In the genomic region with DNA sequence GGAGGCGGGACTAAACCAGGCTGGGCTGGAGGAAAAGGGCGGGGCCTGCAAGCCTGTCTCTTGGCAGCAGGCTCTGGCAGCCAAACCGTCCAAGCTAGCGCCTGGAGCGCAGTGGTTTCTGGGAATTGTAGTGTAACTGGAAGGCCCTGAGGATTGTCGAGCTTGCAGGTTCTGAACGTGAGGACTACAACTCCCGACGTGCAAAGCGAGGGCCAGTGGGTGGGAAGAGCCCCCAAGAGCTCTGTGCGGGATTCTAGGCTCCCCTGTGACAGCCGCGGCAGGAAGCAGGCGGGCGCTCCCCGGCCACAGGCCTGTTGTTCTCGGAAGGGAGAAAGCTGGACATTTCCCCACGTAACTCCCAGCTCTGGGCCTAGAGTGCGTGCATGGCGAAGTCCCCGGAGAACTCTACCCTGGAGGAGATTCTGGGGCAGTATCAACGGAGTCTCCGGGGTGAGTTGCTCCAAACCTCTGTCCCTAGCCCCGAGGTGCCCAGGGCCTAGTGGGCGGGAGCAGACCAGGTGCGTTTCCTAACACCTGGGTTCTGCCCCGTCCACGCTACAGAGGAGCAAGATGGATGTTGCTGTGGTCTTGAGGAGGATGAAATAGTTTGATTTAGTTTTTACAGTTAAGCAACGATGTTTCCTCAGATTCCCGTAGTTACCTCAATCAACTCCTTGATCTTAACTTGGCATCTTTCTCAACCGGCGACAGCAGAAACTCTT, we compare ENCODE assay signal across 8 cellular contexts. TPM values are rescaled to one million over a fixed set of nuclear protein-coding genes. Genes with fewer than 3 reads are reported as not detected.
DNase-seq lines count a peak whose midpoint lies in the region; ATAC-seq and TF ChIP-seq lines count a peak whose summit lies in the region.

SDCCAG8 (plus strand) TSS at position 251 of the 722 bp plus-strand sequence; CDS start at position 384, 133 bp downstream.

- peak within 1 kb of the TSS; percentile 81 for H2AFZ ChIP-seq in fibroblast of lung (ENCODE audit: low read length)

- no peaks in the 10 kb centered on the region for H3K27me3 ChIP-seq in fibroblast of lung (ENCODE audit: control insufficient read depth, insufficient read depth, low read length)
- H3K27me3 ChIP-seq in naive thymus-derived CD4-positive, alpha-beta T cell (ENCODE audit: control insufficient read depth in 2 of 2, insufficient read depth in 2 of 2, low read length in 2 of 2): no peaks in the 10 kb centered on the region

- POLR2A ChIA-PET in RWPE1 (lab: Yijun Ruan, JAX; ENCODE audit: low non-redundant PET): no interaction called here
- POLR2A ChIA-PET in naive thymus-derived CD4-positive, alpha-beta T cell (lab: Charles Lee): interaction anchor here (0.5 to 2.4 kb wide), 21 partner anchors 8 to 1737 kb away, joined by 3 to 11 read pairs (median 4); partner anchors contain the start of genes ADSS2, CATSPERE and FH

- peak within 1 kb of the TSS; percentile 84 for H3K9ac ChIP-seq in fibroblast of lung (ENCODE audit: insufficient read depth, low read length)

- H3K4me3 Mint-ChIP-seq in activated T-helper 17 cell treated with anti-CD3 and anti-CD28 coated beads, Interleukin-2, amount 50 U/mL, for 72 hours: peak within 1 kb of the TSS; percentile 99
- H3K4me3 Mint-ChIP-seq in naive thymus-derived CD4-positive, alpha-beta T cell: peak within 1 kb of the TSS; percentile 97 to 100 (median 100)
- H3K4me3 Mint-ChIP-seq in stimulated activated naive B cell treated with anti-CD40 and anti-IgM and Interleukin-4, amounts not matched to agents 10 μg/mL and 1 μg/mL and 100 μg/mL, for 72 hours: peak within 1 kb of the TSS; percentile 93 to 95

- no peaks in the 10 kb centered on the region for H3K9me3 Mint-ChIP-seq in activated T-helper 17 cell treated with anti-CD3 and anti-CD28 coated beads, Interleukin-2, amount 50 U/mL, for 72 hours
- H3K9me3 Mint-ChIP-seq in naive thymus-derived CD4-positive, alpha-beta T cell: peaks cover 0 to 4% (median 0%) of the 10 kb centered on the region in 11 donors
- H3K9me3 Mint-ChIP-seq in stimulated activated naive B cell treated with anti-CD40 and anti-IgM and Interleukin-4, amounts not matched to agents 10 μg/mL and 1 μg/mL and 100 μg/mL, for 72 hours: no peaks in the 10 kb centered on the region

- H3K27ac Mint-ChIP-seq in activated T-helper 17 cell treated with anti-CD3 and anti-CD28 coated beads, Interleukin-2, amount 50 U/mL, for 72 hours: peak within 1 kb of the TSS; percentile 99
- peak within 1 kb of the TSS; percentile 99 to 100 (median 100) for H3K27ac Mint-ChIP-seq in naive thymus-derived CD4-positive, alpha-beta T cell
- H3K27ac Mint-ChIP-seq in stimulated activated naive B cell treated with anti-CD40 and anti-IgM and Interleukin-4, amounts not matched to agents 10 μg/mL and 1 μg/mL and 100 μg/mL, for 72 hours: peak within 1 kb of the TSS; percentile 98

- H3K4me1 ChIP-seq in fibroblast of lung (ENCODE audit: control insufficient read depth, extremely low read depth, insufficient read depth, low read length): peaks cover 2% of the 10 kb centered on the region
- H3K4me1 ChIP-seq in naive thymus-derived CD4-positive, alpha-beta T cell (ENCODE audit: control insufficient read depth in 2 of 2, insufficient read depth in 2 of 2, low read length in 2 of 2): peaks cover 13 to 22% of the 10 kb centered on the region in 2 donors

- H3K27ac ChIP-seq in RWPE1 (peak within 1 kb of the TSS; percentile 98), fibroblast of lung (ENCODE audit: insufficient read depth, low read length) (peak within 1 kb of the TSS; percentile 96)
- peak within 1 kb of the TSS; percentile 96 for H3K27ac ChIP-seq in naive thymus-derived CD4-positive, alpha-beta T cell (ENCODE audit: low read depth, low read length)

- no peaks in the 10 kb centered on the region for H3K4me1 Mint-ChIP-seq in activated T-helper 17 cell treated with anti-CD3 and anti-CD28 coated beads, Interleukin-2, amount 50 U/mL, for 72 hours
- H3K4me1 Mint-ChIP-seq in naive thymus-derived CD4-positive, alpha-beta T cell: peaks cover 19 to 66% (median 51%) of the 10 kb centered on the region in 7 donors
- peaks cover 9 to 18% of the 10 kb centered on the region in 2 donors for H3K4me1 Mint-ChIP-seq in stimulated activated naive B cell treated with anti-CD40 and anti-IgM and Interleukin-4, amounts not matched to agents 10 μg/mL and 1 μg/mL and 100 μg/mL, for 72 hours

- H3K36me3 Mint-ChIP-seq in activated T-helper 17 cell treated with anti-CD3 and anti-CD28 coated beads, Interleukin-2, amount 50 U/mL, for 72 hours (ENCODE audit: low read depth): peaks cover 14% of the 10 kb centered on the region
- peaks cover 0 to 5% (median 5%) of the 10 kb centered on the region in 5 donors for H3K36me3 Mint-ChIP-seq in naive thymus-derived CD4-positive, alpha-beta T cell
- peaks cover 7 to 14% of the 10 kb centered on the region in 2 donors for H3K36me3 Mint-ChIP-seq in stimulated activated naive B cell treated with anti-CD40 and anti-IgM and Interleukin-4, amounts not matched to agents 10 μg/mL and 1 μg/mL and 100 μg/mL, for 72 hours

- H3K4me2 ChIP-seq in fibroblast of lung (ENCODE audit: extremely low read depth, insufficient read depth, low read length): peak within 1 kb of the TSS; percentile 85

- H3K9me3 ChIP-seq in fibroblast of lung (ENCODE audit: control insufficient read depth, insufficient read depth, low read depth, low read length): no peaks in the 10 kb centered on the region
- no peaks in the 10 kb centered on the region for H3K9me3 ChIP-seq in naive thymus-derived CD4-positive, alpha-beta T cell (ENCODE audit: control insufficient read depth in 2 of 3, low read length in 3 of 3)

- CTCF ChIA-PET in RWPE1 (lab: Yijun Ruan, JAX): interaction anchor here (0.6 kb wide), 2 partner anchors 10 to 190 kb away, joined by 3 to 4 read pairs; no protein-coding TSS in a partner anchor
- CTCF ChIA-PET in naive thymus-derived CD4-positive, alpha-beta T cell (lab: Charles Lee): interaction anchor here (0.6 to 0.7 kb wide), 3 partner anchors 11 to 79 kb away, joined by 3 to 4 read pairs (median 3); no protein-coding TSS in a partner anchor

- no peaks in the 10 kb centered on the region for H3K27me3 Mint-ChIP-seq in activated T-helper 17 cell treated with anti-CD3 and anti-CD28 coated beads, Interleukin-2, amount 50 U/mL, for 72 hours
- H3K27me3 Mint-ChIP-seq in naive thymus-derived CD4-positive, alpha-beta T cell: peaks cover 0 to 3% (median 0%) of the 10 kb centered on the region in 5 donors
- no peaks in the 10 kb centered on the region for H3K27me3 Mint-ChIP-seq in stimulated activated naive B cell treated with anti-CD40 and anti-IgM and Interleukin-4, amounts not matched to agents 10 μg/mL and 1 μg/mL and 100 μg/mL, for 72 hours

- ATAC-seq in activated T-helper 17 cell treated with anti-CD3 and anti-CD28 coated beads, Interleukin-2, amount 50 U/mL, for 72 hours (replicated peaks): peak; percentile 84
- peak; percentile 85 for ATAC-seq in naive thymus-derived CD4-positive, alpha-beta T cell
- peak; percentile 80 for ATAC-seq in stimulated activated naive B cell treated with anti-CD40 and anti-IgM and Interleukin-4, amounts not matched to agents 10 μg/mL and 1 μg/mL and 100 μg/mL, for 72 hours (replicated peaks)

- intact Hi-C loops in naive thymus-derived CD4-positive, alpha-beta T cell (cut with micrococcal nuclease): loop anchor here (1.0 to 10.0 kb wide), 26 partner anchors 16 to 1737 kb away; partner anchors contain the start of genes CHML (in 2 of the 2), COX20 (in 2 of the 2), FH (in 2 of the 2) and OPN3 (in 2 of the 2)

- no peaks in the 10 kb centered on the region for H4K20me1 ChIP-seq in fibroblast of lung (ENCODE audit: control insufficient read depth, extremely low read depth, insufficient read depth, low read length)

- peak within 1 kb of the TSS; percentile 87 for H3K4me3 ChIP-seq in LNCaP clone FGC (ENCODE audit: low read depth, low read length)
- H3K4me3 ChIP-seq in fibroblast of lung (replicated peaks in 1 of 4; ENCODE audit: control extremely low read depth in 1 of 4, insufficient read depth in 1 of 4, low read depth in 3 of 4, low read length in 4 of 4): peak within 1 kb of the TSS; percentile 88 to 96 (median 90)
- H3K4me3 ChIP-seq in naive thymus-derived CD4-positive, alpha-beta T cell (ENCODE audit: low read length): peak within 1 kb of the TSS; percentile 94

- no peaks in the 10 kb centered on the region for H3K36me3 ChIP-seq in fibroblast of lung (ENCODE audit: control insufficient read depth, insufficient read depth, low read length)
- peaks cover 0 to 12% (median 0%) of the 10 kb centered on the region in 3 experiments for H3K36me3 ChIP-seq in naive thymus-derived CD4-positive, alpha-beta T cell (ENCODE audit: control insufficient read depth in 2 of 3, insufficient read depth in 3 of 3, low read length in 3 of 3)

- TF ChIP-seq CTCF in LNCaP clone FGC (IDR thresholded peaks at IDR 0.05; ENCODE audit: control insufficient read depth, extremely low read depth, insufficient read depth) (no peak), RWPE1 (conservative IDR thresholded peaks at IDR 0.05; ENCODE audit: low read depth) (no peak), fibroblast of lung (conservative IDR thresholded peaks at IDR 0.05 in 1 of 2, IDR thresholded peaks at IDR 0.05 in 1 of 2; ENCODE audit: low read depth in 1 of 2, low read length in 2 of 2) (no peak)

- DNase-seq in Daoy (ENCODE audit: low read depth) (peak; percentile 100), GOT3 (lab: John Stamatoyannopoulos, UW) (peak; percentile 96), LNCaP clone FGC (ENCODE audit: low read depth) (peak; percentile 99), RWPE1 (ENCODE audit: low spot score) (peak; percentile 92), fibroblast of lung (ENCODE audit: low read depth in 2 of 2) (peak; percentile 100)
- DNase-seq in naive thymus-derived CD4-positive, alpha-beta T cell: peak; percentile 75 to 97 (median 94)
- DNase-seq in stimulated activated naive B cell treated with anti-CD40 and anti-IgM and Interleukin-4, amounts not matched to agents 10 μg/mL and 1 μg/mL and 100 μg/mL, for 72 hours: peak; percentile 97

- H3K79me2 ChIP-seq in fibroblast of lung (ENCODE audit: control insufficient read depth, insufficient read depth, low read length): peaks cover 82% of the 10 kb centered on the region

RNA-seq across cellular contexts. Expression of gene SDCCAG8, which starts in this region (rescaled TPM):
- total RNA-seq in Daoy (2014; rRNA removed; shearing (Covaris generic)): 19.4 and 25.3 TPM in 2 replicates
- total RNA-seq in activated T-helper 17 cell treated with anti-CD3 and anti-CD28 coated beads, Interleukin-2, amount 50 U/mL, for 72 hours: 10 to 100 TPM; 22.2 to 31.7 TPM
- total RNA-seq in fibroblast of lung: 53.2 and 72.7 TPM in 2 replicates
- 27.0 and 34.8 TPM in 2 replicates for polyA plus RNA-seq in fibroblast of lung
- polyA plus RNA-seq in fibroblast of lung (2012): 21.6 and 23.8 TPM in 2 replicates
- 5.0 and 8.2 TPM in 2 replicates for polyA minus RNA-seq in fibroblast of lung (ENCODE audit: low replicate concordance)
- total RNA-seq in naive thymus-derived CD4-positive, alpha-beta T cell: 10 to 100 TPM; 26.0 to 45.2 (median 41.4) TPM
- 10 to 100 TPM; 30.3 to 39.1 TPM for polyA plus RNA-seq in naive thymus-derived CD4-positive, alpha-beta T cell

Comparison
In these comparisons a context has a peak if more than half of its experiments do, and no peak if none do; other contexts are left out.
1. Peak in every context shown above with its lines: DNase-seq, ATAC-seq, H3K4me3 ChIP-seq and H3K27ac ChIP-seq.